In the genomic region with DNA sequence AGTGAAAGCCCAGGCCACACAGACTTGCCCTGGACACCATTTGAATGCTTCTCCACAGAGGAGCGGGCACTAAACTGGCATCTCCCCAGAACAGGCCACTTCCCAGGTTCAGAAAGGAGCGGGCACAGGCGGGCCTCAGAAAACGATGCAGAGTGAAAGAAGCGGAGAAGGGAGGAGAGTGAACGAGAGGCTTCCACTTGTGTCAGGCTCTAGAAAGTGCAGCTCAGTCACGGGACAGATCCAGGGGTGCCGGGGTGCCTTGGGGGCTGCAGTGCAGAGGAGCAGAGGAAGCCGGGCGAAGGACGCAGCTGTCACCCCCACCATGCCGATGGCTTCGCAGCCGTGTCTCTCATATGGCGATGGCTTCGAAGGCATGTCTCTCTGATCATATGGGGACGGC, we compare ENCODE assay signal across 20 cellular contexts. TPM values are rescaled to one million over a fixed set of nuclear protein-coding genes. Genes with fewer than 3 reads are reported as not detected.
DNase-seq lines count a peak whose midpoint lies in the region; ATAC-seq and TF ChIP-seq lines count a peak whose summit lies in the region.
"Had no signal": no experiment of that assay in that cellular context is flagged by ENCODE, and none has a peak within 500 bp of the region (broad histone marks: within the 10 kb centered on the region; RNA-seq: fewer than 3 reads in every experiment).

No MANE protein-coding gene starts in this region.

- DNase-seq in cardiac septum (ENCODE audit: low spot score) (peak; percentile 49), heart left ventricle (no peak), endothelial cell (ENCODE audit: low spot score) (no peak), osteoblast (ENCODE audit: insufficient read length, low spot score, missing footprints) (peak; percentile 80), esophagus muscularis mucosa (ENCODE audit: extremely low spot score) (no peak), T-helper 9 cell (no peak)
- DNase-seq: GDM1, HFFc6, Karpas-422, NCI-H1105 treated with DMSO at 0.1 percent for 48 hours, NCI-H1694 treated with DMSO at 0.1 percent for 48 hours, NCI-H2081 treated with DMSO at 0.1 percent for 48 hours, NCI-H2171 treated with DMSO at 0.1 percent for 48 hours, NCI-H524 treated with DMSO at 0.1 percent for 48 hours, NCI-H82 had no signal

- H3K4me1 ChIP-seq in heart left ventricle (peaks cover 0 to 20% (median 12%) of the 10 kb centered on the region in 12 donors), osteoblast (ENCODE audit: insufficient read depth, low read length) (peaks cover 10% of the 10 kb centered on the region), esophagus muscularis mucosa (peaks cover 16 to 36% (median 21%) of the 10 kb centered on the region in 4 donors)
- H3K4me1 ChIP-seq: A549 had no signal

- peaks cover 10% of the 10 kb centered on the region for H3K4me1 Mint-ChIP-seq in endothelial cell (ENCODE audit: unreplicated experiment)
- no peaks in the 10 kb centered on the region for H3K4me1 Mint-ChIP-seq in stimulated activated memory B cell treated with anti-CD40 and anti-IgM and Interleukin-4, amounts not matched to agents 10 μg/mL and 1 μg/mL and 100 μg/mL, for 72 hours
- H3K4me1 Mint-ChIP-seq: B cell, CD14-positive monocyte had no signal

- H2AFZ ChIP-seq in osteoblast (ENCODE audit: low read length): no peak overlapping the region

- H3K4me3 ChIP-seq in heart left ventricle (no peak overlapping the region), osteoblast (ENCODE audit: insufficient read depth, low read length) (no peak overlapping the region), esophagus muscularis mucosa (no peak overlapping the region)
- H3K4me3 ChIP-seq: A549 had no signal

- TF ChIP-seq CTCF in heart left ventricle (IDR thresholded peaks at IDR 0.05) (no peak), endothelial cell (IDR thresholded peaks at IDR 0.05; ENCODE audit: unreplicated experiment) (no peak), osteoblast (IDR thresholded peaks at IDR 0.05; ENCODE audit: extremely low read depth, low read depth, low read length) (no peak), esophagus muscularis mucosa (IDR thresholded peaks at IDR 0.05) (no peak)

- TF ChIP-seq EP300 in esophagus muscularis mucosa (IDR thresholded peaks at IDR 0.05): no peak

- H3K36me3 Mint-ChIP-seq in endothelial cell (ENCODE audit: low read depth, unreplicated experiment): peaks cover 36% of the 10 kb centered on the region
- peaks cover 68% of the 10 kb centered on the region for H3K36me3 Mint-ChIP-seq in stimulated activated memory B cell treated with anti-CD40 and anti-IgM and Interleukin-4, amounts not matched to agents 10 μg/mL and 1 μg/mL and 100 μg/mL, for 72 hours

- intact Hi-C loops in cardiac septum (cut with DNase I): no loop called here
- intact Hi-C loops in heart left ventricle (cut with DNase I): no loop called here
- intact Hi-C loops in esophagus muscularis mucosa (cut with DNase I): no loop called here

- no peak for TF ChIP-seq POLR2A in heart left ventricle (IDR thresholded peaks at IDR 0.05)
- no peak for TF ChIP-seq POLR2A in esophagus muscularis mucosa (IDR thresholded peaks at IDR 0.05; ENCODE audit: low read depth)

- H3K4me2 ChIP-seq in osteoblast (ENCODE audit: insufficient read depth, low read length): no peak overlapping the region
- H3K4me2 ChIP-seq: A549 had no signal

- H3K27ac ChIP-seq in heart left ventricle (no peak overlapping the region), osteoblast (ENCODE audit: low read depth, low read length) (no peak overlapping the region), esophagus muscularis mucosa (replicated peaks in 1 of 4) (no peak overlapping the region)
- H3K27ac ChIP-seq: A549 had no signal

- peaks cover 13% of the 10 kb centered on the region for H4K20me1 ChIP-seq in osteoblast (ENCODE audit: insufficient read depth, low read length)

- H3K27me3 ChIP-seq in heart left ventricle (no peaks in the 10 kb centered on the region), osteoblast (ENCODE audit: insufficient read depth, low read length) (no peaks in the 10 kb centered on the region), esophagus muscularis mucosa (no peaks in the 10 kb centered on the region)

- H3K9me3 ChIP-seq in heart left ventricle (no peaks in the 10 kb centered on the region), osteoblast (ENCODE audit: low read depth, low read length) (no peaks in the 10 kb centered on the region), esophagus muscularis mucosa (no peaks in the 10 kb centered on the region)
- H3K9me3 ChIP-seq: A549 had no signal

- ATAC-seq in heart left ventricle: no peak
- no peak for ATAC-seq in stimulated activated memory B cell treated with anti-CD40 and anti-IgM and Interleukin-4, amounts not matched to agents 10 μg/mL and 1 μg/mL and 100 μg/mL, for 72 hours
- ATAC-seq: A549, Panc1 had no signal

- no peak overlapping the region for H3K27ac Mint-ChIP-seq in endothelial cell (ENCODE audit: unreplicated experiment)
- H3K27ac Mint-ChIP-seq in stimulated activated memory B cell treated with anti-CD40 and anti-IgM and Interleukin-4, amounts not matched to agents 10 μg/mL and 1 μg/mL and 100 μg/mL, for 72 hours: no peak overlapping the region
- H3K27ac Mint-ChIP-seq: B cell, HFFc6 had no signal

- peaks cover 10% of the 10 kb centered on the region for H3K27me3 Mint-ChIP-seq in endothelial cell (ENCODE audit: unreplicated experiment)
- H3K27me3 Mint-ChIP-seq in stimulated activated memory B cell treated with anti-CD40 and anti-IgM and Interleukin-4, amounts not matched to agents 10 μg/mL and 1 μg/mL and 100 μg/mL, for 72 hours: no peaks in the 10 kb centered on the region
- H3K27me3 Mint-ChIP-seq: B cell had no signal

- H3K36me3 ChIP-seq in heart left ventricle (peaks cover 3 to 56% (median 47%) of the 10 kb centered on the region in 9 donors), osteoblast (ENCODE audit: insufficient read depth, low read length) (peaks cover 18% of the 10 kb centered on the region), esophagus muscularis mucosa (peaks cover 42 to 73% (median 63%) of the 10 kb centered on the region in 4 donors)

- 94 to 98% (median 96%) methylated on average over 17 of the region's 17 CpGs for WGBS in heart left ventricle, 4 donors
- 96% methylated on average over 17 of the region's 17 CpGs for WGBS in esophagus muscularis mucosa

- H3K4me3 Mint-ChIP-seq in endothelial cell (ENCODE audit: unreplicated experiment): peak overlapping the region; percentile 47
- no peak overlapping the region for H3K4me3 Mint-ChIP-seq in stimulated activated memory B cell treated with anti-CD40 and anti-IgM and Interleukin-4, amounts not matched to agents 10 μg/mL and 1 μg/mL and 100 μg/mL, for 72 hours
- H3K4me3 Mint-ChIP-seq: B cell, CD14-positive monocyte, HFFc6 had no signal

- H3K79me2 ChIP-seq in osteoblast (ENCODE audit: insufficient read depth, low read length): peaks cover 11% of the 10 kb centered on the region

- no peaks in the 10 kb centered on the region for H3K9me3 Mint-ChIP-seq in endothelial cell (ENCODE audit: unreplicated experiment)
- no peaks in the 10 kb centered on the region for H3K9me3 Mint-ChIP-seq in stimulated activated memory B cell treated with anti-CD40 and anti-IgM and Interleukin-4, amounts not matched to agents 10 μg/mL and 1 μg/mL and 100 μg/mL, for 72 hours
- H3K9me3 Mint-ChIP-seq: HFFc6 had no signal

RNA-seq across cellular contexts. Expression of gene PRKAR1B, which starts 26.1 kb away (rescaled TPM):
- total RNA-seq in cardiac septum (13.5 TPM), heart left ventricle (10 to 100 TPM; 11.4 to 22.2 (median 18.4) TPM), endothelial cell (ENCODE audit: unreplicated experiment) (21.7 TPM), osteoblast (5.9 and 6.5 TPM in 2 replicates), esophagus muscularis mucosa (10 to 100 TPM; 15.4 to 46.9 (median 31.4) TPM)
- 10 to 100 TPM in 1 of 2 donors, 1 to 10 TPM in 1; 4.1 to 15.3 TPM for polyA plus RNA-seq in heart left ventricle

RNA-seq across cellular contexts. Expression of gene DNAAF5, which starts 26.7 kb away (rescaled TPM):
- total RNA-seq in cardiac septum: 22.1 TPM
- total RNA-seq in heart left ventricle: 10 to 100 TPM; 13.9 to 45.8 (median 23.7) TPM
- 10 to 100 TPM in 1 of 2 donors, 1 to 10 TPM in 1; 7.2 to 15.3 TPM for polyA plus RNA-seq in heart left ventricle
- total RNA-seq in endothelial cell (ENCODE audit: unreplicated experiment): 30.7 TPM
- 19.7 and 22.4 TPM in 2 replicates for total RNA-seq in osteoblast
- 10 to 100 TPM; 21.2 to 32.7 (median 29.4) TPM for total RNA-seq in esophagus muscularis mucosa

Comparison
In these comparisons a context has a peak if more than half of its experiments do, and no peak if none do; other contexts are left out.
1. DNase-seq: peak in cardiac septum (single experiment) and osteoblast (single experiment); none in heart left ventricle (0 of 5), endothelial cell (single experiment), esophagus muscularis mucosa (single experiment) and T-helper 9 cell (single experiment).